Comparison of ENCODE assay signal across 8 cellular contexts in the genomic region with DNA sequence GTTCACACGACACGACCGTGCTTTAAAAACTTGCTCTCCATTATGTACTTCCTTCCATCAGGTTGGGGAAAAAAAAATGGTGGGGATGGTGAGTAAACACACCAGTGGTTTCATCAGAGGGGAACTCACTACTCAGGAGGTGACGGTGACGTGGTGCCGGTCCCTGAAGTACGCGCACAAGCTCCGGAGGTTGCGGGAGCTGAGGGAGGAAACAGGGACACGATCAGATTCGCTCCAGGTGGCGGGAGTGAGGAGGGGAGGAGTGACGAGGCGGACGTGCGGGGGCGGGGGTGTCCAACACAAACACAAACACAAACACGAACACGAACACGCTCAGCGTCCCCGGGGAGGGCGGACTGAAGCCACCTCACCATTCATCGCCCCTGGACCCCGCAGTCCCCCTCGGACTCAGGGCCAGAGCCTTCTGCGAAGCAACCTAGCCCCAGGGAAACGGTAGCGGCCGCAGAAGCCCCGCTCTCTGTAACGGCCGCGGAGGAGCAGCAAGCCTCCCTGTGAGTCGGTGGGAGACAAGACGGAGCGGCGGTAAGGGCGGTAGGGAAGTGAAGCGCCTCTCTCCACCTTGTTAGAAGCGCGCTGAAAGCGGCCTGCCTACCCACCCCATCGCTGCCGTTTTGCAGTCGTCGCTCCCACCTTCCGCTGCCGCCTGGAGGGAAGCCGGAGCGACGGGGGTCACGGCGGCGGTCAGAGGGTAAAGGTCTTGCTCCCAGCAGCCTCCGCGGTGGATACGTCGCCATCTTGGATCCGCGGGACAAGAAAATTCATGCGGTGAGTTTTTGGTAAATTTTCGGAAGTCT. TPM values are rescaled to one million over a fixed set of nuclear protein-coding genes. Genes with fewer than 3 reads are reported as not detected.
DNase-seq lines count a peak whose midpoint lies in the region; ATAC-seq and TF ChIP-seq lines count a peak whose summit lies in the region.

A gene with protein sequence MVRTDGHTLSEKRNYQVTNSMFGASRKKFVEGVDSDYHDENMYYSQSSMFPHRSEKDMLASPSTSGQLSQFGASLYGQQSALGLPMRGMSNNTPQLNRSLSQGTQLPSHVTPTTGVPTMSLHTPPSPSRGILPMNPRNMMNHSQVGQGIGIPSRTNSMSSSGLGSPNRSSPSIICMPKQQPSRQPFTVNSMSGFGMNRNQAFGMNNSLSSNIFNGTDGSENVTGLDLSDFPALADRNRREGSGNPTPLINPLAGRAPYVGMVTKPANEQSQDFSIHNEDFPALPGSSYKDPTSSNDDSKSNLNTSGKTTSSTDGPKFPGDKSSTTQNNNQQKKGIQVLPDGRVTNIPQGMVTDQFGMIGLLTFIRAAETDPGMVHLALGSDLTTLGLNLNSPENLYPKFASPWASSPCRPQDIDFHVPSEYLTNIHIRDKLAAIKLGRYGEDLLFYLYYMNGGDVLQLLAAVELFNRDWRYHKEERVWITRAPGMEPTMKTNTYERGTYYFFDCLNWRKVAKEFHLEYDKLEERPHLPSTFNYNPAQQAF (plus strand): TSS at position 739 of the 815 bp plus-strand sequence. CDS start 34,794 bp downstream, outside the sequence.

- H3K4me1 ChIP-seq in upper lobe of right lung, result peaks cover 44% of the 10 kb centered on the region

- H3K4me3 ChIP-seq in upper lobe of right lung, result peak within 1 kb of the TSS; percentile 88

- peak within 1 kb of the TSS; percentile 100 for H3K4me3 Mint-ChIP-seq in progenitor cell of endocrine pancreas (ENCODE audit: low read depth)

- no peak for TF ChIP-seq CTCF in GM13977 (IDR thresholded peaks at IDR 0.05; ENCODE audit: extremely low read depth, insufficient read depth, missing control alignments)
- no peak for TF ChIP-seq CTCF in progenitor cell of endocrine pancreas (IDR thresholded peaks at IDR 0.05; ENCODE audit: unreplicated experiment)
- no peak for TF ChIP-seq CTCF in upper lobe of right lung (IDR thresholded peaks at IDR 0.05)

- DNase-seq in GM13977 (ENCODE audit: low spot score) (peak; percentile 83), NCI-H146 treated with DMSO at 0.1 percent for 48 hours (lab: John Stamatoyannopoulos, UW; ENCODE audit: unreplicated experiment) (peak; percentile 73), amniotic epithelial cell (ENCODE audit: low read depth) (peak; percentile 84), left cardiac atrium (peak; percentile 93), progenitor cell of endocrine pancreas (ENCODE audit: low spot score, unreplicated experiment) (peak; percentile 80), upper lobe of right lung (peak; percentile 96)

- peaks cover 37% of the 10 kb centered on the region for H3K4me1 Mint-ChIP-seq in progenitor cell of endocrine pancreas (ENCODE audit: low read depth)

- ATAC-seq in HG02852 (IDR thresholded peaks at IDR 0.05; ENCODE audit: unreplicated experiment) (peak; percentile 73), left cardiac atrium (peak; percentile 97 to 98), upper lobe of right lung (peak; percentile 96)

- H3K27ac Mint-ChIP-seq in progenitor cell of endocrine pancreas, result peak within 1 kb of the TSS; percentile 99

- in situ Hi-C loops in GM13977 (cut with MboI; ENCODE audit: low pct_unique_long_range_greater_than_20kb, low sequenced_read_pairs, unreplicated experiment), result no loop called here

- H3K9me3 Mint-ChIP-seq in progenitor cell of endocrine pancreas (ENCODE audit: low read depth), result no peaks in the 10 kb centered on the region

- H3K9me3 ChIP-seq in upper lobe of right lung, result no peaks in the 10 kb centered on the region

- H3K36me3 ChIP-seq in upper lobe of right lung, result peaks cover 11% of the 10 kb centered on the region

- no peaks in the 10 kb centered on the region for H3K27me3 ChIP-seq in upper lobe of right lung

- peaks cover 13% of the 10 kb centered on the region for H3K36me3 Mint-ChIP-seq in progenitor cell of endocrine pancreas (ENCODE audit: insufficient read depth)

- intact Hi-C loops in T-helper 1 cell treated with Interleukin-12 subunit alpha and Interleukin-12 subunit beta and Interleukin-4 antibody, amounts not matched to agents 30 ng/mL and 1 ng/mL, for 36 hours (cut with micrococcal nuclease), result loop anchor here (1.0 to 5.0 kb wide), 9 partner anchors 61 to 1444 kb away; a partner anchor contains a TSS
- intact Hi-C loops in left cardiac atrium (cut with DNase I) (loop anchor here in 1 of 2 donors (10.0 kb wide), 1 partner anchor 312 kb away; no protein-coding TSS in a partner anchor), upper lobe of right lung (cut with DNase I) (no loop called here)

- no peaks in the 10 kb centered on the region for H3K27me3 Mint-ChIP-seq in progenitor cell of endocrine pancreas

- peak within 1 kb of the TSS; percentile 96 for H3K27ac ChIP-seq in upper lobe of right lung

RNA-seq across cellular contexts. Expression of the gene that starts here (rescaled TPM):
- 80.6 and 81.5 TPM in 2 replicates for total RNA-seq in T-helper 1 cell treated with Interleukin-12 subunit alpha and Interleukin-12 subunit beta and Interleukin-4 antibody, amounts not matched to agents 30 ng/mL and 1 ng/mL, for 36 hours
- 10 to 100 TPM; 36.0 to 44.8 TPM for total RNA-seq in left cardiac atrium
- total RNA-seq in progenitor cell of endocrine pancreas, result 127 and 128 TPM in 2 replicates
- total RNA-seq in upper lobe of right lung, result 71.4 TPM

Comparison
In these comparisons a context has a peak if more than half of its experiments do, and no peak if none do; other contexts are left out.
1. Peak in every context shown above with its lines: DNase-seq, ATAC-seq, H3K4me3 ChIP-seq and H3K27ac ChIP-seq.